In genomic region chr1:16318544-16318943, GRCh38 we compare ENCODE assay signal across 17 cellular contexts. TPM values are rescaled to one million over a fixed set of nuclear protein-coding genes. Genes with fewer than 3 reads are reported as not detected.
A peak's percentile ranks its signal among the peaks of the same experiment; 100 is the strongest.
DNase-seq lines count a peak whose midpoint lies in the region; ATAC-seq and TF ChIP-seq lines count a peak whose summit lies in the region.
"Had no signal": no experiment of that assay in that cellular context is flagged by ENCODE, and none has a peak within 500 bp of the region (broad histone marks: within the 10 kb centered on the region; RNA-seq: fewer than 3 reads in every experiment).

No MANE protein-coding gene starts in this region.

- DNase-seq in SKM-1 treated with dmso at 0.1 percent for 144 hours (lab: John Stamatoyannopoulos, UW; ENCODE audit: unreplicated experiment) (peak; percentile 26), SKM-1 (lab: John Stamatoyannopoulos, UW; ENCODE audit: unreplicated experiment) (no peak), foreskin fibroblast (peak; percentile 24 to 48), myocyte (ENCODE audit: low read depth) (peak; percentile 17), upper lobe of right lung (no peak), NCI-H1436 (lab: John Stamatoyannopoulos, UW) (no peak), glutamatergic neuron (no peak)
- DNase-seq: 8988T, dorsolateral prefrontal cortex, islet precursor cell, naive B cell, NCI-H1105, NCI-H524, T-helper 17 cell had no signal

- no peaks in the 10 kb centered on the region for H3K9me3 ChIP-seq in upper lobe of right lung

- intact Hi-C loops in upper lobe of right lung (cut with DNase I): no loop called here

- H3K4me1 ChIP-seq in upper lobe of right lung: peaks cover 14% of the 10 kb centered on the region

- H3K4me3 ChIP-seq in foreskin fibroblast (ENCODE audit: low read depth in 1 of 2, low read length in 2 of 2): no peak overlapping the region
- H3K4me3 ChIP-seq in upper lobe of right lung: no peak overlapping the region
- H3K4me3 ChIP-seq: dorsolateral prefrontal cortex had no signal

- no peaks in the 10 kb centered on the region for H3K9me3 Mint-ChIP-seq in glutamatergic neuron (ENCODE audit: unreplicated experiment)
- H3K9me3 Mint-ChIP-seq: naive B cell; stimulated activated naive CD8-positive, alpha-beta T cell treated with anti-CD3 and anti-CD28 coated beads, Interleukin-15, Interleukin-2, amounts not matched to agents 100 ng/mL and 50 ng/mL, for 24 hours had no signal

- H3K4me3 Mint-ChIP-seq in glutamatergic neuron (ENCODE audit: unreplicated experiment): no peak overlapping the region
- H3K4me3 Mint-ChIP-seq: stimulated activated naive CD8-positive, alpha-beta T cell treated with anti-CD3 and anti-CD28 coated beads, Interleukin-15, Interleukin-2, amounts not matched to agents 100 ng/mL and 50 ng/mL, for 24 hours; T-helper 17 cell had no signal

- peaks cover 2% of the 10 kb centered on the region for H3K4me1 Mint-ChIP-seq in glutamatergic neuron (ENCODE audit: low read depth, unreplicated experiment)

- H3K27ac ChIP-seq in upper lobe of right lung: no peak overlapping the region
- H3K27ac ChIP-seq: dorsolateral prefrontal cortex had no signal

- H3K36me3 Mint-ChIP-seq in glutamatergic neuron (ENCODE audit: unreplicated experiment): no peaks in the 10 kb centered on the region
- H3K36me3 Mint-ChIP-seq: naive B cell had no signal

- H3K27me3 Mint-ChIP-seq in glutamatergic neuron (ENCODE audit: unreplicated experiment): peaks cover 2% of the 10 kb centered on the region
- H3K27me3 Mint-ChIP-seq: naive B cell; stimulated activated naive CD8-positive, alpha-beta T cell treated with anti-CD3 and anti-CD28 coated beads, Interleukin-15, Interleukin-2, amounts not matched to agents 100 ng/mL and 50 ng/mL, for 24 hours; T-helper 17 cell had no signal

- H3K27ac Mint-ChIP-seq in glutamatergic neuron (ENCODE audit: unreplicated experiment): no peak overlapping the region

- ATAC-seq in upper lobe of right lung (peak; percentile 80), SK-N-SH treated with all-trans-retinoic acid at 6 μM for 48 hours (no peak)
- ATAC-seq: Panc1, T-helper 17 cell had no signal

- H3K27me3 ChIP-seq in upper lobe of right lung: no peaks in the 10 kb centered on the region
- H3K27me3 ChIP-seq: dorsolateral prefrontal cortex had no signal

- TF ChIP-seq CTCF in foreskin fibroblast (IDR thresholded peaks at IDR 0.05; ENCODE audit: low read depth, low read length): no peak
- no peak for TF ChIP-seq CTCF in upper lobe of right lung (IDR thresholded peaks at IDR 0.05)
- TF ChIP-seq CTCF in glutamatergic neuron (IDR thresholded peaks at IDR 0.05; ENCODE audit: partially characterized antibody, unreplicated experiment): no peak

- H3K36me3 ChIP-seq in upper lobe of right lung: peaks cover 16% of the 10 kb centered on the region

TF ChIP-seq in SK-N-SH treated with all-trans-retinoic acid at 6 μM for 48 hours, 23 proteins besides CTCF, POLR2A, EP300 and RAD21:
- TF ChIP-seq SNAI2 (CRISPR knock-in tag; IDR thresholded peaks at IDR 0.05) (no peak), RARB (CRISPR knock-in tag; IDR thresholded peaks at IDR 0.05) (no peak), ISL1 (CRISPR knock-in tag; IDR thresholded peaks at IDR 0.05) (no peak), ZNF8 (CRISPR knock-in tag; IDR thresholded peaks at IDR 0.05) (no peak), TCF4 (CRISPR knock-in tag; IDR thresholded peaks at IDR 0.05; ENCODE audit: borderline replicate concordance) (no peak), GLIS3 (CRISPR knock-in tag; IDR thresholded peaks at IDR 0.05) (no peak), PATZ1 (CRISPR knock-in tag; IDR thresholded peaks at IDR 0.05; ENCODE audit: borderline replicate concordance) (no peak), ZFP30 (CRISPR knock-in tag; IDR thresholded peaks at IDR 0.05) (no peak), ARNTL (CRISPR knock-in tag; IDR thresholded peaks at IDR 0.05; ENCODE audit: borderline replicate concordance, low read depth) (no peak), ZC3H10 (CRISPR knock-in tag; IDR thresholded peaks at IDR 0.05) (no peak), CSRNP3 (CRISPR knock-in tag; IDR thresholded peaks at IDR 0.05) (no peak), OSR1 (CRISPR knock-in tag; IDR thresholded peaks at IDR 0.05) (no peak), POU6F1 (CRISPR knock-in tag; IDR thresholded peaks at IDR 0.05; ENCODE audit: borderline replicate concordance, low read depth) (no peak), PPARA (CRISPR knock-in tag; IDR thresholded peaks at IDR 0.05; ENCODE audit: borderline replicate concordance) (no peak), ZNF565 (CRISPR knock-in tag; conservative IDR thresholded peaks at IDR 0.05; ENCODE audit: low read depth) (no peak), TOX (CRISPR knock-in tag; IDR thresholded peaks at IDR 0.05; ENCODE audit: borderline replicate concordance) (no peak), ESRRG (CRISPR knock-in tag; IDR thresholded peaks at IDR 0.05) (no peak), BACH2 (CRISPR knock-in tag; IDR thresholded peaks at IDR 0.05; ENCODE audit: borderline replicate concordance) (no peak)
- TF ChIP-seq, protein P1, sequence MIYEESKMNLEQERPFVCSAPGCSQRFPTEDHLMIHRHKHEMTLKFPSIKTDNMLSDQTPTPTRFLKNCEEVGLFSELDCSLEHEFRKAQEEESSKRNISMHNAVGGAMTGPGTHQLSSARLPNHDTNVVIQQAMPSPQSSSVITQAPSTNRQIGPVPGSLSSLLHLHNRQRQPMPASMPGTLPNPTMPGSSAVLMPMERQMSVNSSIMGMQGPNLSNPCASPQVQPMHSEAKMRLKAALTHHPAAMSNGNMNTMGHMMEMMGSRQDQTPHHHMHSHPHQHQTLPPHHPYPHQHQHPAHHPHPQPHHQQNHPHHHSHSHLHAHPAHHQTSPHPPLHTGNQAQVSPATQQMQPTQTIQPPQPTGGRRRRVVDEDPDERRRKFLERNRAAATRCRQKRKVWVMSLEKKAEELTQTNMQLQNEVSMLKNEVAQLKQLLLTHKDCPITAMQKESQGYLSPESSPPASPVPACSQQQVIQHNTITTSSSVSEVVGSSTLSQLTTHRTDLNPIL (CRISPR knock-in tag; IDR thresholded peaks at IDR 0.05; ENCODE audit: low read depth): no peak

RNA-seq across cellular contexts. Expression of gene FBXO42, which starts 33.7 kb away (rescaled TPM):
- total RNA-seq in myocyte: 14.8 and 17.7 TPM in 2 replicates
- 14.9 TPM for polyA plus RNA-seq in myocyte (2012)
- 21.0 TPM for total RNA-seq in upper lobe of right lung
- 27.7 TPM for total RNA-seq in glutamatergic neuron (ENCODE audit: unreplicated experiment)

RNA-seq across cellular contexts. Expression of gene SZRD1, which starts 48.5 kb away (rescaled TPM):
- 76.2 and 79.3 TPM in 2 replicates for total RNA-seq in myocyte
- polyA plus RNA-seq in myocyte (2012): 96.6 TPM
- 110 TPM for total RNA-seq in upper lobe of right lung
- total RNA-seq in glutamatergic neuron (ENCODE audit: unreplicated experiment): 64.5 TPM

Comparison
In these comparisons a context has a peak if more than half of its experiments do, and no peak if none do; other contexts are left out.
1. DNase-seq: peak in SKM-1 treated with dmso at 0.1 percent for 144 hours (single experiment), foreskin fibroblast (2 of 2) and myocyte (single experiment); none in SKM-1 (single experiment), upper lobe of right lung (single experiment), NCI-H1436 (single experiment) and glutamatergic neuron (single experiment).